ENCODE assay signal across 8 cellular contexts in the genomic region with DNA sequence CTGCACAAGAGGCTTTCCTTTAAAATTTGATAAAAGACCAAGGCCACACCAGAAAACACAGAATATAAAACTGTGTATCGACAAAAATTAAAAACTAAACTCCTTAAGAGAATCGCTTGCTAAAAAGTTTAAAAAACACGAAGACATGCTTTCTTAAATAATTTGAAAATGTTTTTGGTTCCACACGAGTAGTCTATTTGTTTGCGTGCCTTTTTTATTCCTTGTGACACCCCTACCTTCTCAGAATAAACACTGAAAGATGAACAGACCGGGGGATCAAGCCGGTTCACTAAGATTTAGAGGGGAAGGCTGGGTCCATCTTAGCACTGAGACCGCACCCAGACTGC.
DNase-seq lines count a peak whose midpoint lies in the region; ATAC-seq, FAIRE-seq and TF ChIP-seq lines count a peak whose summit lies in the region.

No MANE protein-coding gene starts in this region.

- H3K27me3 ChIP-seq in cardiac muscle cell, result no peaks in the 10 kb centered on the region
- H3K27me3 ChIP-seq in GM12878 (replicated peaks in 1 of 2; ENCODE audit: control insufficient read depth in 2 of 2, insufficient read depth in 2 of 2, low read length in 1 of 2), result no peaks in the 10 kb centered on the region
- no peaks in the 10 kb centered on the region for H3K27me3 ChIP-seq in lung (ENCODE audit: control insufficient read depth, insufficient read depth)
- H3K27me3 ChIP-seq in upper lobe of right lung, result no peaks in the 10 kb centered on the region

- H3K27ac ChIP-seq in cardiac muscle cell (peak overlapping the region; percentile 97), GM12878 (ENCODE audit: control insufficient read depth, insufficient read depth) (peak overlapping the region; percentile 97), lung (ENCODE audit: low read depth in 1 of 2, low read length in 1 of 2) (peak overlapping the region; percentile 96 to 97), upper lobe of right lung (peak overlapping the region; percentile 99)

- no peak for TF ChIP-seq POLR2A in GM12878 (IDR thresholded peaks at IDR 0.05; ENCODE audit: low read depth, low read length)

- DNase-seq in cardiac muscle cell (ENCODE audit: low read depth in 1 of 2, low spot score in 1 of 2) (no peak), Right ventricle myocardium inferior (ENCODE audit: missing footprints) (no peak), GM12878 (ENCODE audit: low read depth, low spot score) (no peak), lung (ENCODE audit: low spot score) (no peak), upper lobe of right lung (no peak), NCI-H1930 (lab: John Stamatoyannopoulos, UW) (no peak)
- DNase-seq in stimulated activated CD8-positive, alpha-beta memory T cell treated with anti-CD3 and anti-CD28 coated beads, Interleukin-4, amount 100 ng/mL, for 48 hours, result no peak

- no peak for TF ChIP-seq EP300 in GM12878 (IDR thresholded peaks at IDR 0.05; ENCODE audit: borderline replicate concordance in 1 of 2, control insufficient read depth in 1 of 2, low read depth in 2 of 2, low read length in 2 of 2)

- no peak for TF ChIP-seq RAD21 in GM12878 (IDR thresholded peaks at IDR 0.05; ENCODE audit: insufficient read depth, low read depth, low read length)

- peak overlapping the region; percentile 85 for H3K9ac ChIP-seq in GM12878 (ENCODE audit: control insufficient read depth, insufficient read depth, low read length)

- POLR2A ChIA-PET in GM12878 (lab: Charles Lee), result no interaction called here

- peak overlapping the region; percentile 88 for H3K4me2 ChIP-seq in GM12878 (ENCODE audit: control insufficient read depth, insufficient read depth)

- intact Hi-C loops in Right ventricle myocardium inferior (cut with DNase I), result loop anchor here (1.0 to 5.0 kb wide), 8 partner anchors 69 to 955 kb away; partner anchors contain the start of gene STARD13
- intact Hi-C loops in GM12878 (cut with micrococcal nuclease; ENCODE audit: unreplicated experiment), result loop anchor here (1.0 to 5.0 kb wide), 12 partner anchors 137 to 1003 kb away; partner anchors contain the start of genes N4BP2L2, PDS5B and RFC3
- intact Hi-C loops in upper lobe of right lung (cut with DNase I), result loop anchor here (10.0 kb wide), 1 partner anchor 183 kb away; no protein-coding TSS in a partner anchor

- peak overlapping the region; percentile 48 for H3K4me3 ChIP-seq in cardiac muscle cell
- peak overlapping the region; percentile 62 for H3K4me3 ChIP-seq in GM12878
- H3K4me3 ChIP-seq in lung, result peak overlapping the region; percentile 42
- peak overlapping the region; percentile 64 for H3K4me3 ChIP-seq in upper lobe of right lung

- RAD21 ChIA-PET in GM12878 (lab: Charles Lee; ENCODE audit: unreplicated experiment), result interaction anchor here (1.9 kb wide), 1 partner anchor 182 kb away, joined by 6 read pairs; no protein-coding TSS in a partner anchor

- FAIRE-seq in GM12878 (lab: Jason Lieb, UNC), result no peak

- no peaks in the 10 kb centered on the region for H3K36me3 ChIP-seq in cardiac muscle cell
- no peaks in the 10 kb centered on the region for H3K36me3 ChIP-seq in GM12878 (ENCODE audit: control insufficient read depth in 2 of 2, insufficient read depth in 2 of 2, low read length in 1 of 2)
- H3K36me3 ChIP-seq in lung (ENCODE audit: control insufficient read depth in 2 of 2, insufficient read depth in 2 of 2, low read length in 2 of 2), result no peaks in the 10 kb centered on the region
- H3K36me3 ChIP-seq in upper lobe of right lung, result no peaks in the 10 kb centered on the region

- in situ Hi-C loops in GM12878 (cut with MboI), result loop anchor here (5.0 to 25.0 kb wide), 5 partner anchors 335 to 1623 kb away; partner anchors contain the start of genes N4BP2L1, N4BP2L2 and PDS5B

- H3K79me2 ChIP-seq in GM12878 (ENCODE audit: control insufficient read depth, insufficient read depth, low read length), result no peaks in the 10 kb centered on the region

- peak overlapping the region; percentile 73 for H2AFZ ChIP-seq in GM12878 (ENCODE audit: control insufficient read depth, low read depth, low read length)

- no peaks in the 10 kb centered on the region for H3K9me3 ChIP-seq in cardiac muscle cell (ENCODE audit: low read depth)
- peaks cover 2% of the 10 kb centered on the region; the same call in 2 of the 3 replicates for H3K9me3 ChIP-seq in GM12878 (replicated peaks; ENCODE audit: control insufficient read depth, insufficient read depth, low read length)
- H3K9me3 ChIP-seq in lung (ENCODE audit: control insufficient read depth in 2 of 2, insufficient read depth in 1 of 2, low read length in 1 of 2), result no peaks in the 10 kb centered on the region
- H3K9me3 ChIP-seq in upper lobe of right lung, result no peaks in the 10 kb centered on the region

- SMC1A ChIA-PET in GM12878 (lab: Charles Lee; ENCODE audit: uncharacterized antibody, unreplicated experiment), result no interaction called here

- TSS peak; percentile 96 for BruUV-seq in GM12878 (replicated peaks; lab: Mats Ljungman, UMichigan)

- CTCF ChIA-PET in GM12878 (lab: Yijun Ruan, JAX), result interaction anchor here (1.4 to 2.0 kb wide), 2 partner anchors 181 to 311 kb away, joined by 5 to 6 read pairs; no protein-coding TSS in a partner anchor

- H3K4me1 ChIP-seq in cardiac muscle cell (ENCODE audit: low read depth) (peaks cover 30% of the 10 kb centered on the region), GM12878 (ENCODE audit: control insufficient read depth, insufficient read depth, low read length) (peaks cover 12% of the 10 kb centered on the region), lung (ENCODE audit: control insufficient read depth in 2 of 2, insufficient read depth in 2 of 2, low read length in 2 of 2) (peaks cover 0 to 22% of the 10 kb centered on the region in 2 donors), upper lobe of right lung (peaks cover 32% of the 10 kb centered on the region)

- no peak for TF ChIP-seq CTCF in cardiac muscle cell (IDR thresholded peaks at IDR 0.05; ENCODE audit: low read depth, low read length)
- TF ChIP-seq CTCF in GM12878 (IDR thresholded peaks at IDR 0.05 in 2 of 3, conservative IDR thresholded peaks at IDR 0.05 in 1 of 3; ENCODE audit: control insufficient read depth in 2 of 3, extremely low read depth in 1 of 3, insufficient read depth in 1 of 3, low read depth in 3 of 3, low read length in 3 of 3), result no peak
- no peak for TF ChIP-seq CTCF in lung (IDR thresholded peaks at IDR 0.05; ENCODE audit: control extremely low read depth, extremely low read depth)
- no peak for TF ChIP-seq CTCF in upper lobe of right lung (IDR thresholded peaks at IDR 0.05)

- no peaks in the 10 kb centered on the region for H4K20me1 ChIP-seq in GM12878 (ENCODE audit: control insufficient read depth, insufficient read depth)

- ATAC-seq in Right ventricle myocardium inferior, result no peak
- peak; percentile 8; the same call in 1 of the 3 replicates for ATAC-seq in GM12878
- no peak for ATAC-seq in lung (ENCODE audit: insufficient read depth, low FRiP score)
- no peak for ATAC-seq in upper lobe of right lung
- no peak for ATAC-seq in GM21360 (IDR thresholded peaks at IDR 0.05; ENCODE audit: unreplicated experiment)

- 11% methylated on average over 8 of the region's 8 CpGs for WGBS in GM12878 (ENCODE audit: insufficient coverage, insufficient replicate concordance, low lambda C conversion rate, missing lambda C conversion rate)
- 11% methylated on average over 8 of the region's 8 CpGs for WGBS in lung, 2 donors

TF ChIP-seq in GM12878, 131 proteins besides CTCF, POLR2A, EP300 and RAD21 (continues in another document):
- no peak for TF ChIP-seq ZNF592 (IDR thresholded peaks at IDR 0.05)
- no peak; the same call in none of the 2 replicates for TF ChIP-seq RELB (IDR thresholded peaks at IDR 0.05; ENCODE audit: low read depth)
- TF ChIP-seq PAX8 (IDR thresholded peaks at IDR 0.05), result 0 out of 2 replicates have a peak, but pooled peaks have one; percentile 57
- TF ChIP-seq POLR2AphosphoS5 (IDR thresholded peaks at IDR 0.05; ENCODE audit: low read length), result no peak
- peak; percentile 27; the same call in 1 of the 2 replicates for TF ChIP-seq RAD51 (IDR thresholded peaks at IDR 0.05)
